8 cellular contexts compared by ENCODE assay signal in genomic region chr12:57459750-57460400, GRCh38. TPM values are rescaled to one million over a fixed set of nuclear protein-coding genes. Genes with fewer than 3 reads are reported as not detected.
A peak's percentile ranks its signal among the peaks of the same experiment; 100 is the strongest.
DNase-seq lines count a peak whose midpoint lies in the region; ATAC-seq, FAIRE-seq and TF ChIP-seq lines count a peak whose summit lies in the region.

TSS of gene GLI1 (plus strand) at chr12:57459785. CDS start at chr12:57463692, 3,907 bp downstream.

- peak within 1 kb of the TSS; percentile 98 for H2AFZ ChIP-seq in IMR-90 (replicated peaks; ENCODE audit: low read length, poor library complexity)

- peak within 1 kb of the TSS; percentile 88 for H2BK120ac ChIP-seq in IMR-90 (ENCODE audit: low read depth, low read length)

- ATAC-seq in IMR-90 (ENCODE audit: low read depth) (no peak), lower lobe of right lung (no peak), upper lobe of right lung (no peak), GM18909 (IDR thresholded peaks at IDR 0.05; ENCODE audit: poor library complexity, unreplicated experiment) (no peak)

- H2BK15ac ChIP-seq in IMR-90 (ENCODE audit: low read depth, low read length): peak within 1 kb of the TSS; percentile 97; the same call in 2 of the 3 replicates

- peak within 1 kb of the TSS; percentile 70 for H3K56ac ChIP-seq in IMR-90 (ENCODE audit: extremely low read depth, insufficient read depth, low read length)

- no peaks in the 10 kb centered on the region for H4K20me1 ChIP-seq in IMR-90 (ENCODE audit: insufficient read depth, low read length)

- H3K9ac ChIP-seq in IMR-90 (ENCODE audit: low read depth, low read length): peak within 1 kb of the TSS; percentile 56

- peak within 1 kb of the TSS; percentile 85 for H2AK5ac ChIP-seq in IMR-90 (ENCODE audit: low read depth, low read length)

- peak within 1 kb of the TSS; percentile 41 for H3K27ac ChIP-seq in CD4-positive, alpha-beta memory T cell (ENCODE audit: low read depth, low read length)
- H3K27ac ChIP-seq in IMR-90 (ENCODE audit: insufficient read depth, low read length) (peak within 1 kb of the TSS; percentile 66), lower lobe of right lung (peak within 1 kb of the TSS; percentile 80), upper lobe of right lung (peak within 1 kb of the TSS; percentile 84)

- in situ Hi-C loops in IMR-90 (cut with MboI; ENCODE audit: low sequenced_read_pairs): no loop called here

- H4K8ac ChIP-seq in IMR-90 (ENCODE audit: low read depth in 2 of 2, low read length in 2 of 2): peak within 1 kb of the TSS; percentile 93 to 97

- H3K9me1 ChIP-seq in IMR-90 (ENCODE audit: insufficient read depth, low read length): peaks cover 10% of the 10 kb centered on the region

- no peak for TF ChIP-seq POLR2A in IMR-90 (IDR thresholded peaks at IDR 0.05; ENCODE audit: low read depth, low read length)

- peaks cover 7 to 20% of the 10 kb centered on the region in 2 donors for H3K27me3 Mint-ChIP-seq in CD4-positive, alpha-beta memory T cell

- peak within 1 kb of the TSS; percentile 90 for H3K4me2 ChIP-seq in IMR-90 (ENCODE audit: low read depth, low read length)

- H2AK9ac ChIP-seq in IMR-90 (replicated peaks; ENCODE audit: low read depth, low read length, poor library complexity): peak within 1 kb of the TSS; percentile 97

- no peak for FAIRE-seq in bronchial epithelial cell (lab: Jason Lieb, UNC)

- CTCF ChIA-PET in CD4-positive, alpha-beta memory T cell (lab: Charles Lee; ENCODE audit: partially characterized antibody): interaction anchor here (1.0 to 9.6 kb wide), 25 partner anchors 12 to 349 kb away, joined by 3 to 204 read pairs (median 8); partner anchors contain the start of genes ARHGAP9, DCTN2, DDIT3 and STAT6
- CTCF ChIA-PET in IMR-90 (lab: Yijun Ruan, JAX): interaction anchor here (1.1 to 1.6 kb wide), 6 partner anchors 8 to 195 kb away, joined by 3 to 4 read pairs (median 4); no protein-coding TSS in a partner anchor

- dilution Hi-C loops in IMR-90 (cut with HindIII; ENCODE audit: low sequenced_read_pairs, unreplicated experiment): no loop called here

- H3K4me3 ChIP-seq in CD4-positive, alpha-beta memory T cell (ENCODE audit: low read length in 2 of 2): peak within 1 kb of the TSS; percentile 75 to 88
- H3K4me3 ChIP-seq in IMR-90 (ENCODE audit: insufficient read depth, low read depth, low read length) (peak within 1 kb of the TSS; percentile 58), bronchial epithelial cell (ENCODE audit: low read depth, low read length) (peak within 1 kb of the TSS; percentile 66), lower lobe of right lung (peak within 1 kb of the TSS; percentile 83), upper lobe of right lung (peak within 1 kb of the TSS; percentile 79)

- H3K9me3 Mint-ChIP-seq in CD4-positive, alpha-beta memory T cell: no peaks in the 10 kb centered on the region

- no peak for TF ChIP-seq RAD21 in IMR-90 (IDR thresholded peaks at IDR 0.05; ENCODE audit: low read length)

- H2BK20ac ChIP-seq in IMR-90 (ENCODE audit: low read depth, low read length): peak within 1 kb of the TSS; percentile 77

- H4K5ac ChIP-seq in IMR-90 (ENCODE audit: low read depth, low read length): peak within 1 kb of the TSS; percentile 76

- POLR2A ChIA-PET in CD4-positive, alpha-beta memory T cell (lab: Charles Lee; ENCODE audit: partially characterized antibody): interaction anchor here (0.5 to 9.6 kb wide), 18 partner anchors 10 to 372 kb away, joined by 3 to 225 read pairs (median 4); partner anchors contain the start of genes ARHGAP9, B4GALNT1, DCTN2 and DDIT3
- POLR2A ChIA-PET in IMR-90 (lab: Charles Lee; ENCODE audit: unreplicated experiment): no interaction called here

- no TSS peak for BruUV-seq in IMR-90 (replicated peaks; lab: Mats Ljungman, UMichigan)

- peaks cover 26 to 61% (median 40%) of the 10 kb centered on the region in 4 donors for H3K4me1 Mint-ChIP-seq in CD4-positive, alpha-beta memory T cell

- no peak for TF ChIP-seq CTCF in IMR-90 (conservative IDR thresholded peaks at IDR 0.05; ENCODE audit: low read depth, low read length)
- TF ChIP-seq CTCF in bronchial epithelial cell (IDR thresholded peaks at IDR 0.05; ENCODE audit: insufficient read depth, low read length, severe bottlenecking): no peak
- no peak for TF ChIP-seq CTCF in lower lobe of right lung (IDR thresholded peaks at IDR 0.05)
- no peak for TF ChIP-seq CTCF in upper lobe of right lung (IDR thresholded peaks at IDR 0.05)

- H4K91ac ChIP-seq in IMR-90 (ENCODE audit: insufficient read depth, low read depth, low read length): peak within 1 kb of the TSS; percentile 92

- peaks cover 0 to 5% of the 10 kb centered on the region in 2 donors for H3K36me3 Mint-ChIP-seq in CD4-positive, alpha-beta memory T cell

- intact Hi-C loops in CD4-positive, alpha-beta memory T cell (cut with micrococcal nuclease): loop anchor here (1.0 to 10.0 kb wide), 7 partner anchors 29 to 282 kb away; partner anchors contain the start of genes B4GALNT1, DDIT3, OS9 and R3HDM2
- intact Hi-C loops in IMR-90 (cut with micrococcal nuclease) (loop anchor here (1.0 to 5.0 kb wide), 3 partner anchors 23 to 232 kb away; partner anchors contain the start of gene OS9), lower lobe of right lung (cut with DNase I) (no loop called here), upper lobe of right lung (cut with DNase I) (loop anchor here (10.0 kb wide), 1 partner anchor 195 kb away; no protein-coding TSS in a partner anchor)

- peak within 1 kb of the TSS; percentile 45 for H3K18ac ChIP-seq in IMR-90 (ENCODE audit: low read depth, low read length)

- peaks cover 0 to 6% of the 10 kb centered on the region in 2 experiments; a peak in 1 of 4 replicates for H3K79me1 ChIP-seq in IMR-90 (ENCODE audit: low read depth in 1 of 2, low read length in 2 of 2)

- peaks cover 40% of the 10 kb centered on the region for H3K4me1 ChIP-seq in CD4-positive, alpha-beta memory T cell (ENCODE audit: insufficient read depth, low read length)
- H3K4me1 ChIP-seq in IMR-90 (ENCODE audit: control insufficient read depth, insufficient read depth, low read length) (peaks cover 20% of the 10 kb centered on the region), lower lobe of right lung (peaks cover 36% of the 10 kb centered on the region), upper lobe of right lung (peaks cover 32% of the 10 kb centered on the region)

- H3K27me3 ChIP-seq in CD4-positive, alpha-beta memory T cell (ENCODE audit: insufficient read depth, low read length): peaks cover 12% of the 10 kb centered on the region
- H3K27me3 ChIP-seq in IMR-90 (ENCODE audit: control insufficient read depth, insufficient read depth, low read length): no peaks in the 10 kb centered on the region
- H3K27me3 ChIP-seq in bronchial epithelial cell (ENCODE audit: control insufficient read depth, insufficient read depth, low read length): peaks cover 5% of the 10 kb centered on the region
- H3K27me3 ChIP-seq in lower lobe of right lung (ENCODE audit: low read depth): peaks cover 5% of the 10 kb centered on the region
- peaks cover 6% of the 10 kb centered on the region for H3K27me3 ChIP-seq in upper lobe of right lung

- peak in 1 of 5 donors; percentile 35 for DNase-seq in CD4-positive, alpha-beta memory T cell
- DNase-seq in IMR-90: peak; percentile 28
- no peak for DNase-seq in bronchial epithelial cell (ENCODE audit: low read depth)
- no peak for DNase-seq in lower lobe of right lung
- DNase-seq in upper lobe of right lung: no peak
- DNase-seq in hippocampal formation (lab: John Stamatoyannopoulos, UW): no peak
- no peak for DNase-seq in NCI-H1048 (lab: John Stamatoyannopoulos, UW)

- no peaks in the 10 kb centered on the region for H3K9me3 ChIP-seq in CD4-positive, alpha-beta memory T cell (ENCODE audit: control insufficient read depth in 1 of 2, low read length in 2 of 2)
- H3K9me3 ChIP-seq in IMR-90 (ENCODE audit: control insufficient read depth, insufficient read depth, low read length): no peaks in the 10 kb centered on the region
- H3K9me3 ChIP-seq in lower lobe of right lung: no peaks in the 10 kb centered on the region
- no peaks in the 10 kb centered on the region for H3K9me3 ChIP-seq in upper lobe of right lung

- H3K4me3 Mint-ChIP-seq in CD4-positive, alpha-beta memory T cell: peak within 1 kb of the TSS; percentile 94 to 99 (median 97)

- peak within 1 kb of the TSS; percentile 90 to 99 (median 98) for H3K27ac Mint-ChIP-seq in CD4-positive, alpha-beta memory T cell

- H3K23ac ChIP-seq in IMR-90 (ENCODE audit: low read depth, low read length): peak within 1 kb of the TSS; percentile 95; the same call in 1 of the 2 replicates

- no CpG with 5 or more reads among the region's 34 CpGs for WGBS in IMR-90 (ENCODE audit: extremely low coverage in 2 of 2, insufficient read length in 1 of 2), 2 experiments

- no peaks in the 10 kb centered on the region for H3K36me3 ChIP-seq in CD4-positive, alpha-beta memory T cell (ENCODE audit: insufficient read depth, low read length)
- H3K36me3 ChIP-seq in IMR-90 (ENCODE audit: control insufficient read depth, insufficient read depth, low read length) (no peaks in the 10 kb centered on the region), bronchial epithelial cell (ENCODE audit: control insufficient read depth, insufficient read depth, low read length) (no peaks in the 10 kb centered on the region), lower lobe of right lung (no peaks in the 10 kb centered on the region), upper lobe of right lung (no peaks in the 10 kb centered on the region)

- peak within 1 kb of the TSS; percentile 96 for H3K14ac ChIP-seq in IMR-90 (replicated peaks; ENCODE audit: low read depth, low read length)

- peak within 1 kb of the TSS; percentile 95 for H3K4ac ChIP-seq in IMR-90 (ENCODE audit: low read depth, low read length)

- peak within 1 kb of the TSS; percentile 58 for H2BK5ac ChIP-seq in IMR-90 (ENCODE audit: low read depth, low read length, poor library complexity, severe bottlenecking)

TF ChIP-seq in IMR-90, 13 proteins besides CTCF, POLR2A, EP300 and RAD21:
- no peak for TF ChIP-seq CEBPB (IDR thresholded peaks at IDR 0.05; ENCODE audit: low read depth, low read length)
- TF ChIP-seq MAZ (IDR thresholded peaks at IDR 0.05; ENCODE audit: borderline replicate concordance, low read depth, low read length): peak; percentile 6; the same call in 1 of the 2 replicates

RNA-seq across cellular contexts. Expression of gene GLI1, which starts in this region (rescaled TPM):
- total RNA-seq in CD4-positive, alpha-beta memory T cell: under 1 TPM; 0.30 to 0.35 TPM
- not detected for polyA plus RNA-seq in CD4-positive, alpha-beta memory T cell
- total RNA-seq in IMR-90 (2012; rRNA removed): 1.3 and 1.4 TPM in 2 replicates
- 3.6 and 3.8 TPM in 2 replicates for polyA plus RNA-seq in IMR-90 (2012; rRNA removed)
- 0.88 and 2.6 TPM in 2 replicates for polyA plus RNA-seq in IMR-90 (2012; cell fraction: cytosol; rRNA removed)
- 22.0 and 29.2 TPM in 2 replicates for polyA plus RNA-seq in IMR-90 (2012; cell fraction: nucleus; rRNA removed; ENCODE audit: low replicate concordance)
- under 0.01 and 0.26 TPM in 2 replicates for total RNA-seq in bronchial epithelial cell
- 0.21 TPM for total RNA-seq in lower lobe of right lung
- 1.4 TPM for total RNA-seq in upper lobe of right lung
